10 cellular contexts compared by ENCODE assay signal in genomic region chr2:178403671-178404379, GRCh38. TPM values are rescaled to one million over a fixed set of nuclear protein-coding genes. Genes with fewer than 3 reads are reported as not detected.
DNase-seq lines count a peak whose midpoint lies in the region; ATAC-seq and TF ChIP-seq lines count a peak whose summit lies in the region.
"Had no signal": no experiment of that assay in that cellular context is flagged by ENCODE, and none has a peak within 500 bp of the region (broad histone marks: within the 10 kb centered on the region; RNA-seq: fewer than 3 reads in every experiment).

No MANE protein-coding gene starts in this region.

- no peak overlapping the region for H3K27ac ChIP-seq in sigmoid colon
- H3K27ac ChIP-seq: neural progenitor cell had no signal

- TF ChIP-seq CTCF in GM10266 (IDR thresholded peaks at IDR 0.05; ENCODE audit: control insufficient read depth, insufficient read depth, low read depth, missing control alignments): no peak
- TF ChIP-seq CTCF in sigmoid colon (IDR thresholded peaks at IDR 0.05): no peak

- peak overlapping the region; percentile 88 for H3K27ac Mint-ChIP-seq in T-helper 1 cell treated with Interleukin-12 subunit alpha and Interleukin-12 subunit beta and Interleukin-4 antibody, amounts not matched to agents 30 μg/mL and 1 μg/mL, for 36 hours
- H3K27ac Mint-ChIP-seq: neural progenitor cell had no signal

- intact Hi-C loops in sigmoid colon (cut with DNase I): no loop called here

- no peak overlapping the region for H3K4me3 ChIP-seq in sigmoid colon
- H3K4me3 ChIP-seq: neural progenitor cell had no signal

- no peaks in the 10 kb centered on the region for H3K36me3 ChIP-seq in sigmoid colon
- H3K36me3 ChIP-seq: neural progenitor cell had no signal

- 69 to 72% methylated on average over 3 of the region's 3 CpGs for WGBS in sigmoid colon, 2 donors

- peak; percentile 10 for DNase-seq in GM10266 (ENCODE audit: extremely low spot score)
- no peak for DNase-seq in dedifferentiated amniotic fluid mesenchymal stem cell (ENCODE audit: extremely low spot score)
- no peak for DNase-seq in EL
- DNase-seq in sigmoid colon: no peak
- DNase-seq in hypothalamus (lab: John Stamatoyannopoulos, UW): no peak
- DNase-seq: NCI-H1048 had no signal

- no peaks in the 10 kb centered on the region for H3K4me1 ChIP-seq in sigmoid colon
- H3K4me1 ChIP-seq: neural progenitor cell had no signal

- H3K36me3 Mint-ChIP-seq in T-helper 1 cell treated with Interleukin-12 subunit alpha and Interleukin-12 subunit beta and Interleukin-4 antibody, amounts not matched to agents 30 μg/mL and 1 μg/mL, for 36 hours (ENCODE audit: low read depth): no peaks in the 10 kb centered on the region
- H3K36me3 Mint-ChIP-seq: neural progenitor cell had no signal

- no peaks in the 10 kb centered on the region for H3K9me3 Mint-ChIP-seq in T-helper 1 cell treated with Interleukin-12 subunit alpha and Interleukin-12 subunit beta and Interleukin-4 antibody, amounts not matched to agents 30 μg/mL and 1 μg/mL, for 36 hours
- H3K9me3 Mint-ChIP-seq: neural progenitor cell had no signal

- no peak for TF ChIP-seq EP300 in sigmoid colon (IDR thresholded peaks at IDR 0.05)

- peak overlapping the region; percentile 62 for H3K4me3 Mint-ChIP-seq in T-helper 1 cell treated with Interleukin-12 subunit alpha and Interleukin-12 subunit beta and Interleukin-4 antibody, amounts not matched to agents 30 μg/mL and 1 μg/mL, for 36 hours
- H3K4me3 Mint-ChIP-seq: neural progenitor cell had no signal

- no peaks in the 10 kb centered on the region for H3K9me3 ChIP-seq in sigmoid colon

- no peak for TF ChIP-seq POLR2A in sigmoid colon (IDR thresholded peaks at IDR 0.05)

- peaks cover 31% of the 10 kb centered on the region for H3K4me1 Mint-ChIP-seq in T-helper 1 cell treated with Interleukin-12 subunit alpha and Interleukin-12 subunit beta and Interleukin-4 antibody, amounts not matched to agents 30 μg/mL and 1 μg/mL, for 36 hours (ENCODE audit: low read depth)
- H3K4me1 Mint-ChIP-seq: neural progenitor cell had no signal

- ATAC-seq in GM19455 (IDR thresholded peaks at IDR 0.05; ENCODE audit: unreplicated experiment): peak; percentile 44
- peak; percentile 48 for ATAC-seq in HG03064 (IDR thresholded peaks at IDR 0.05; ENCODE audit: low read depth, unreplicated experiment)

- no peaks in the 10 kb centered on the region for H3K27me3 Mint-ChIP-seq in T-helper 1 cell treated with Interleukin-12 subunit alpha and Interleukin-12 subunit beta and Interleukin-4 antibody, amounts not matched to agents 30 μg/mL and 1 μg/mL, for 36 hours (ENCODE audit: low read depth)

- no peaks in the 10 kb centered on the region for H3K27me3 ChIP-seq in sigmoid colon
- H3K27me3 ChIP-seq: neural progenitor cell had no signal

RNA-seq across cellular contexts. Expression of gene PRKRA, which starts 47.1 kb away (rescaled TPM):
- 10 to 100 TPM; 62.6 to 86.1 (median 76.7) TPM for total RNA-seq in sigmoid colon
- polyA plus RNA-seq in sigmoid colon: 10 to 100 TPM; 25.1 to 25.2 (median 25.2) TPM

RNA-seq across cellular contexts. Expression of gene PJVK, which starts 47.4 kb away (rescaled TPM):
- 1 to 10 TPM; 2.9 to 8.3 (median 4.6) TPM for total RNA-seq in sigmoid colon
- polyA plus RNA-seq in sigmoid colon: under 1 TPM in 1 of 3 donors, not detected in 2; 0.85 TPM
